9 cellular contexts compared by ENCODE assay signal in the genomic region with DNA sequence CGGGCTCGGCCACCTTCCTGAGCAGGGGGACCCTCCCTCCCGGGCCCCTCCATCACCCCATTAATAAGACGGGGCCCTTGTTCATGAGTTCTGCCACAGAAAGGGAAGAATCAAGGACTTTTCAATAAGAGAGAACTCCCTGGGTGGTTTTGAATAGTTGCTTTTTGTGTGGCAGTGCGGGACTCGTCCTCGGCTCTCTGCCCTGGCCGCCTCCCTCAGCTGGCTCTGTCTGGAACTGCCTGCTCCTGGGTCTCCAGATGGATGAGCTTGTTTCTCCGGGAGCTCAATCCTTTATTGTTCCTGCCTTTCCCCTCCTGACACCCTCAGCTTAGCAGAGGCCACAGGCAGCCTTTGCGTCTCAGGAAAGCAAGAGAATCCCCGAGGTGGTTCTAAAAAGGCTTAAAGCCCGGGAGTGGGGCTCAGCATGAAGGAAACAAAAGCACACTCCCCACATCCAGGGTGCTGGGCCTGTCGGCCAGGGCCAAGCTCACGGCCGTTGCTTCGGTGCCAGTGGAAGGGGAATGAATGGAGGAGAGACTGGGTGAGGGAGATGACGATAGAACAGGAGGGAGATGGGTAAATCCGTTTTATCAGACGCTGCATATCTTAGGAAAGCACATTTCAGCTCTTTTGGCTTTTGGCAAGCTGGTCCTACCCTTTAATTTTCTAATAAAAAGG.
A peak's percentile ranks its signal among the peaks of the same experiment; 100 is the strongest.
DNase-seq lines count a peak whose midpoint lies in the region; ATAC-seq and TF ChIP-seq lines count a peak whose summit lies in the region.
"Had no signal": no experiment of that assay in that cellular context is flagged by ENCODE, and none has a peak within 500 bp of the region (broad histone marks: within the 10 kb centered on the region; RNA-seq: fewer than 3 reads in every experiment).

No MANE protein-coding gene starts in this region.

- ATAC-seq in GM23338: peak; percentile 72
- ATAC-seq in HG03565 (IDR thresholded peaks at IDR 0.05; ENCODE audit: unreplicated experiment): no peak
- no peak for ATAC-seq in aorta (ENCODE audit: low FRiP score)

- no peaks in the 10 kb centered on the region for H3K36me3 Mint-ChIP-seq in GM23338 (ENCODE audit: low read depth)

- peak overlapping the region; percentile 65 for H3K4me2 ChIP-seq in GM23338
- no peak overlapping the region for H3K4me2 ChIP-seq in Karpas-422 (ENCODE audit: low read depth, low read length, poor library complexity, severe bottlenecking)

- no peak for TF ChIP-seq POLR2A in sigmoid colon (IDR thresholded peaks at IDR 0.05)

- TF ChIP-seq EP300 in sigmoid colon (IDR thresholded peaks at IDR 0.05): no peak

- H3K4me1 ChIP-seq in GM23338 (ENCODE audit: insufficient read depth): peaks cover 29% of the 10 kb centered on the region
- peaks cover 0 to 63% (median 59%) of the 10 kb centered on the region in 4 donors for H3K4me1 ChIP-seq in sigmoid colon
- H3K4me1 ChIP-seq in Karpas-422 (ENCODE audit: low read length): peaks cover 36% of the 10 kb centered on the region
- no peaks in the 10 kb centered on the region for H3K4me1 ChIP-seq in aorta (ENCODE audit: control insufficient read depth in 1 of 2, insufficient read depth in 2 of 2, low read length in 2 of 2)

- H3K9me2 ChIP-seq in GM23338 (ENCODE audit: insufficient read depth) (no peaks in the 10 kb centered on the region), Karpas-422 (replicated peaks; ENCODE audit: insufficient read depth, low read length) (no peaks in the 10 kb centered on the region)

- TF ChIP-seq CTCF in GM23338 (conservative IDR thresholded peaks at IDR 0.05; ENCODE audit: low read depth in 2 of 2) (peak in 1 of 2 experiments; percentile 16; a peak in 1 of 4 replicates), sigmoid colon (IDR thresholded peaks at IDR 0.05) (peak in 3 of 4 experiments; percentile 17 to 48 (median 46))

- WGBS in sigmoid colon, 2 donors: 73 to 81% methylated on average over 19 of the region's 19 CpGs
- whole genome bisulfite sequencing in aorta, 2 donors: 21 to 28% methylated on average over 19 of the region's 19 CpGs

- intact Hi-C loops in sigmoid colon (cut with DNase I) (loop anchor here (5.0 kb wide), 1 partner anchor 41 kb away; no protein-coding TSS in a partner anchor), aorta (cut with DNase I) (no loop called here)

- no peak overlapping the region; the same call in 1 of the 2 replicates for H3K4me3 ChIP-seq in GM23338
- H3K4me3 ChIP-seq in sigmoid colon: peak overlapping the region in 1 of 4 donors; percentile 3
- no peak overlapping the region for H3K4me3 ChIP-seq in Karpas-422 (ENCODE audit: low read length)
- H3K4me3 ChIP-seq in aorta (ENCODE audit: low read length in 2 of 2): no peak overlapping the region
- H3K4me3 ChIP-seq: SK-N-MC had no signal

- H2AFZ ChIP-seq in GM23338 (peak overlapping the region; percentile 94), Karpas-422 (ENCODE audit: low read length) (no peak overlapping the region)

- H3K27ac ChIP-seq in GM23338 (ENCODE audit: low read depth) (no peak overlapping the region), sigmoid colon (peak overlapping the region; percentile 76 to 90 (median 80)), Karpas-422 (ENCODE audit: low read length) (no peak overlapping the region), aorta (ENCODE audit: low read depth in 1 of 2, low read length in 2 of 2) (no peak overlapping the region)
- H3K27ac ChIP-seq: SK-N-MC had no signal

- H3K27me3 ChIP-seq in GM23338 (ENCODE audit: insufficient read depth) (0 out of 2 replicates have a peak, but pooled peaks cover 5% of the 10 kb centered on the region), sigmoid colon (no peaks in the 10 kb centered on the region), Karpas-422 (ENCODE audit: low read length) (no peaks in the 10 kb centered on the region), aorta (ENCODE audit: control insufficient read depth in 1 of 2, insufficient read depth in 2 of 2, low read length in 1 of 2) (no peaks in the 10 kb centered on the region)

- H3K36me3 ChIP-seq in GM23338 (ENCODE audit: insufficient read depth): no peaks in the 10 kb centered on the region
- no peaks in the 10 kb centered on the region for H3K36me3 ChIP-seq in sigmoid colon
- H3K36me3 ChIP-seq in Karpas-422 (ENCODE audit: insufficient read depth, low read length): no peaks in the 10 kb centered on the region
- no peaks in the 10 kb centered on the region for H3K36me3 ChIP-seq in aorta (ENCODE audit: control insufficient read depth in 1 of 2, insufficient read depth in 2 of 2, low read length in 1 of 2)

- H3K79me2 ChIP-seq in GM23338 (replicated peaks; ENCODE audit: insufficient read depth) (no peaks in the 10 kb centered on the region), Karpas-422 (ENCODE audit: low read length) (peaks cover 82% of the 10 kb centered on the region)

- H3K4me1 Mint-ChIP-seq in GM23338: peaks cover 36% of the 10 kb centered on the region

- H3K27me3 Mint-ChIP-seq in GM23338 (ENCODE audit: insufficient read depth, low read depth, poor library complexity): peaks cover 16% of the 10 kb centered on the region

- no peaks in the 10 kb centered on the region for H3K9me3 Mint-ChIP-seq in GM23338

- DNase-seq in GM23338 (ENCODE audit: low spot score): peak; percentile 67
- DNase-seq in anterior cingulate cortex (lab: John Stamatoyannopoulos, UW): peak in 56 of 58 donors; percentile 26 to 90 (median 76)
- peak in 47 of 51 donors; percentile 32 to 95 (median 75) for DNase-seq in hypothalamus (lab: John Stamatoyannopoulos, UW)
- DNase-seq in sigmoid colon: no peak
- DNase-seq in glomerular visceral epithelial cell (ENCODE audit: extremely low spot score): no peak
- DNase-seq in Karpas-422: no peak
- DNase-seq in aorta: no peak

- H4K20me1 ChIP-seq in GM23338 (replicated peaks; ENCODE audit: insufficient read depth) (no peaks in the 10 kb centered on the region), Karpas-422 (ENCODE audit: insufficient read depth, low read depth, low read length) (no peaks in the 10 kb centered on the region)

- H3K9ac ChIP-seq in Karpas-422 (ENCODE audit: low read length): no peak overlapping the region

- H3K4me3 Mint-ChIP-seq in GM23338: no peak overlapping the region

- H3K9me3 ChIP-seq in sigmoid colon (no peaks in the 10 kb centered on the region), Karpas-422 (ENCODE audit: low read length) (no peaks in the 10 kb centered on the region), aorta (ENCODE audit: control insufficient read depth, low read length) (no peaks in the 10 kb centered on the region)

- peak overlapping the region; percentile 88; the same call in 1 of the 2 replicates for H3K27ac Mint-ChIP-seq in GM23338

- no peaks in the 10 kb centered on the region for H3F3A ChIP-seq in GM23338 (replicated peaks; ENCODE audit: low read depth)

TF ChIP-seq in GM23338, 12 proteins besides CTCF, POLR2A, EP300 and RAD21 (continues in another document):
- TF ChIP-seq EZH2 (IDR thresholded peaks at IDR 0.05; ENCODE audit: low read depth, unreplicated experiment): no peak
- TF ChIP-seq CREB1 (CRISPR knock-in tag; IDR thresholded peaks at IDR 0.05; ENCODE audit: low read depth): no peak
- TF ChIP-seq JUNB (IDR thresholded peaks at IDR 0.05; ENCODE audit: unreplicated experiment): no peak
- no peak for TF ChIP-seq STAT1 (IDR thresholded peaks at IDR 0.05; ENCODE audit: unreplicated experiment)
- TF ChIP-seq, protein P1, sequence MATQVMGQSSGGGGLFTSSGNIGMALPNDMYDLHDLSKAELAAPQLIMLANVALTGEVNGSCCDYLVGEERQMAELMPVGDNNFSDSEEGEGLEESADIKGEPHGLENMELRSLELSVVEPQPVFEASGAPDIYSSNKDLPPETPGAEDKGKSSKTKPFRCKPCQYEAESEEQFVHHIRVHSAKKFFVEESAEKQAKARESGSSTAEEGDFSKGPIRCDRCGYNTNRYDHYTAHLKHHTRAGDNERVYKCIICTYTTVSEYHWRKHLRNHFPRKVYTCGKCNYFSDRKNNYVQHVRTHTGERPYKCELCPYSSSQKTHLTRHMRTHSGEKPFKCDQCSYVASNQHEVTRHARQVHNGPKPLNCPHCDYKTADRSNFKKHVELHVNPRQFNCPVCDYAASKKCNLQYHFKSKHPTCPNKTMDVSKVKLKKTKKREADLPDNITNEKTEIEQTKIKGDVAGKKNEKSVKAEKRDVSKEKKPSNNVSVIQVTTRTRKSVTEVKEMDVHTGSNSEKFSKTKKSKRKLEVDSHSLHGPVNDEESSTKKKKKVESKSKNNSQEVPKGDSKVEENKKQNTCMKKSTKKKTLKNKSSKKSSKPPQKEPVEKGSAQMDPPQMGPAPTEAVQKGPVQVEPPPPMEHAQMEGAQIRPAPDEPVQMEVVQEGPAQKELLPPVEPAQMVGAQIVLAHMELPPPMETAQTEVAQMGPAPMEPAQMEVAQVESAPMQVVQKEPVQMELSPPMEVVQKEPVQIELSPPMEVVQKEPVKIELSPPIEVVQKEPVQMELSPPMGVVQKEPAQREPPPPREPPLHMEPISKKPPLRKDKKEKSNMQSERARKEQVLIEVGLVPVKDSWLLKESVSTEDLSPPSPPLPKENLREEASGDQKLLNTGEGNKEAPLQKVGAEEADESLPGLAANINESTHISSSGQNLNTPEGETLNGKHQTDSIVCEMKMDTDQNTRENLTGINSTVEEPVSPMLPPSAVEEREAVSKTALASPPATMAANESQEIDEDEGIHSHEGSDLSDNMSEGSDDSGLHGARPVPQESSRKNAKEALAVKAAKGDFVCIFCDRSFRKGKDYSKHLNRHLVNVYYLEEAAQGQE (IDR thresholded peaks at IDR 0.05; ENCODE audit: unreplicated experiment): no peak
- TF ChIP-seq ZNF114 (CRISPR knock-in tag; IDR thresholded peaks at IDR 0.05): no peak
- no peak for TF ChIP-seq NANOG (IDR thresholded peaks at IDR 0.05; ENCODE audit: borderline replicate concordance)

Comparison
In these comparisons a context has a peak if more than half of its experiments do, and no peak if none do; other contexts are left out.
1. DNase-seq: peak in GM23338 (single experiment), anterior cingulate cortex (56 of 58) and hypothalamus (47 of 51); none in sigmoid colon (single experiment), glomerular visceral epithelial cell (single experiment), Karpas-422 (single experiment) and aorta (0 of 2).
2. H3K27ac ChIP-seq: peak in sigmoid colon (4 of 4); none in GM23338 (single experiment), Karpas-422 (single experiment) and aorta (0 of 2).